ENCODE assay signal across 9 cellular contexts in the genomic region with DNA sequence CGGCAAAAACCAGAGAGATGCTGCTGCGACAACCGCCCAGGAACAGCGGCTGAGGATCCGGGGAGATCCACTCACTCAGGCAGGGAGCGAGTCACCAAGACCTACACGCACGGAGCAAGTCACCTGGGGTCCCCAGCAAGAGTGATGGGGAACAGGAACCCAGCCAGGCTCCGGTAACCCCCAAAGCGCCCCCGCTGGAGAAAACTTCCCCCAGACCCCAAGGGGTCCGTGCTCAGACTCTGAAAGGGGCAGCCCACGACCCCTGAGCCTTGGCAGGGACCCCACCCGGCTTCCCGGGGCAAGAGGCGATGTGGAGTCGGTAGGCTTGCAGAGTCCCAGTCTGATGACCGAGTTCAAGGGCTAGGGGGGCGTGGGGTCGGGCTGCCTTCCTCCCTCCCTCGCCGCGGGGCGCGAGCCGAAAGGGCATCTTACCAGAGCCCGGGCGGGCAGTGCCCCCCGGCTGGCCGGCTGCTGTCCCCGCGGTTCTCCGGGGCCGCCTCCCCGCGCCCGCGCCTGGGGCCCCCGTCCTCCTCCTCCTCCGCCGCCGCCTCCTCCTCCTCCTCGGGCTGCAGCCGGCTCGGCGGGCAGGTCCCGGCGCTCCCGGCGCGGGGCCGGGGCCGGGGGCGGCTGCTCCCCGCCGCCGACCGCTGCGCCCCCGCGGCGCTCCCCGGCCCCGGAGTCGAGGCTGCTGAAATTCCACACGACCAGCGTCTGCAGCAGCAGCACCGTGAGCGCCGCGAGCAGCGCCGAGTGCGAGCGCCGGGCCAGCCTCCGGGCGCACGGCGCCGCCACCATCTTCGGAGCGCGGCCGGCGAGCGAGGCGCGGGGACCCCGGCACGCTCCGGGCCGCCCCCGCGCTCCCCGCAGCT. TPM values are rescaled to one million over a fixed set of nuclear protein-coding genes. Genes with fewer than 3 reads are reported as not detected.
DNase-seq lines count a peak whose midpoint lies in the region; ATAC-seq, FAIRE-seq and TF ChIP-seq lines count a peak whose summit lies in the region.
"Had no signal": no experiment of that assay in that cellular context is flagged by ENCODE, and none has a peak within 500 bp of the region (broad histone marks: within the 10 kb centered on the region; RNA-seq: fewer than 3 reads in every experiment).

No MANE protein-coding gene starts in this region.

- peaks cover 2% of the 10 kb centered on the region for H3K27me3 Mint-ChIP-seq in activated CD4-positive, alpha-beta T cell treated with anti-CD3 and anti-CD28 coated beads, Interleukin-2, amount 10 ng/mL, durations not matched to agents 24 days and 14 days
- H3K27me3 Mint-ChIP-seq in nephron (ENCODE audit: low read depth): peaks cover 31% of the 10 kb centered on the region

- peaks cover 19 to 20% of the 10 kb centered on the region in 2 experiments for H3K27me3 ChIP-seq in endothelial cell of umbilical vein (ENCODE audit: control insufficient read depth in 2 of 2, insufficient read depth in 2 of 2, low read length in 2 of 2)

- no peak for TF ChIP-seq POLR2A in endothelial cell of umbilical vein (IDR thresholded peaks at IDR 0.05; ENCODE audit: low read depth, low read length)

- FAIRE-seq in endothelial cell of umbilical vein (lab: Jason Lieb, UNC): no peak

- no peaks in the 10 kb centered on the region for H3K4me1 ChIP-seq in endothelial cell of umbilical vein (ENCODE audit: control insufficient read depth, extremely low read depth, insufficient read depth, low read length)

- H3K27ac ChIP-seq in endothelial cell of umbilical vein (ENCODE audit: insufficient read depth, low read depth, low read length): no peak overlapping the region
- H3K27ac ChIP-seq: C4-2B had no signal

- no peaks in the 10 kb centered on the region for H3K9me3 Mint-ChIP-seq in activated CD4-positive, alpha-beta T cell treated with anti-CD3 and anti-CD28 coated beads, Interleukin-2, amount 10 ng/mL, durations not matched to agents 24 days and 14 days
- H3K9me3 Mint-ChIP-seq in nephron: no peaks in the 10 kb centered on the region

- peak overlapping the region; percentile 79 for H3K27ac Mint-ChIP-seq in activated CD4-positive, alpha-beta T cell treated with anti-CD3 and anti-CD28 coated beads, Interleukin-2, amount 10 ng/mL, durations not matched to agents 24 days and 14 days
- H3K27ac Mint-ChIP-seq in nephron: peak overlapping the region; percentile 17 to 32 (median 24)

- peak overlapping the region; percentile 89 for H3K4me3 Mint-ChIP-seq in activated CD4-positive, alpha-beta T cell treated with anti-CD3 and anti-CD28 coated beads, Interleukin-2, amount 10 ng/mL, durations not matched to agents 24 days and 14 days
- H3K4me3 Mint-ChIP-seq in nephron: peak overlapping the region; percentile 89 to 91 (median 89)

- TF ChIP-seq CTCF in endothelial cell of umbilical vein (IDR thresholded peaks at IDR 0.05; ENCODE audit: extremely low read depth in 1 of 2, insufficient read depth in 1 of 2, low read depth in 1 of 2, low read length in 2 of 2) (no peak), nephron (IDR thresholded peaks at IDR 0.05; ENCODE audit: unreplicated experiment in 3 of 3) (no peak)

- H2AFZ ChIP-seq in endothelial cell of umbilical vein (ENCODE audit: low read depth, low read length): peak overlapping the region; percentile 40

- intact Hi-C loops in activated CD4-positive, alpha-beta T cell treated with anti-CD3 and anti-CD28 coated beads, Interleukin-2, amount 10 ng/mL, durations not matched to agents 24 days and 14 days (cut with micrococcal nuclease): no loop called here
- intact Hi-C loops in endothelial cell of umbilical vein (cut with micrococcal nuclease): no loop called here

- ATAC-seq in GM21381 (IDR thresholded peaks at IDR 0.05; ENCODE audit: unreplicated experiment): no peak

- H3K36me3 ChIP-seq in endothelial cell of umbilical vein (ENCODE audit: control insufficient read depth in 2 of 2, extremely low read depth in 1 of 2, insufficient read depth in 2 of 2, low read length in 2 of 2): no peaks in the 10 kb centered on the region

- POLR2A ChIA-PET in endothelial cell of umbilical vein (lab: Charles Lee): no interaction called here

- H3K9me3 ChIP-seq in endothelial cell of umbilical vein (replicated peaks; ENCODE audit: control insufficient read depth, insufficient read depth, low read length): no peaks in the 10 kb centered on the region

- CTCF ChIA-PET in endothelial cell of umbilical vein (lab: Charles Lee): no interaction called here

- H3K36me3 Mint-ChIP-seq in activated CD4-positive, alpha-beta T cell treated with anti-CD3 and anti-CD28 coated beads, Interleukin-2, amount 10 ng/mL, durations not matched to agents 24 days and 14 days (ENCODE audit: low read depth): peaks cover 19% of the 10 kb centered on the region
- no peaks in the 10 kb centered on the region for H3K36me3 Mint-ChIP-seq in nephron (ENCODE audit: low read depth)

- H3K4me3 ChIP-seq in endothelial cell of umbilical vein (replicated peaks in 1 of 3; ENCODE audit: insufficient read depth in 1 of 3, low read depth in 1 of 3, low read length in 3 of 3): peak overlapping the region in 1 of 3 experiments; percentile 28

- no TSS peak for BruUV-seq in endothelial cell of umbilical vein (replicated peaks; lab: Mats Ljungman, UMichigan)

- no peaks in the 10 kb centered on the region for H3K79me2 ChIP-seq in endothelial cell of umbilical vein (ENCODE audit: control insufficient read depth, insufficient read depth, low read length)

- H3K4me1 Mint-ChIP-seq in activated CD4-positive, alpha-beta T cell treated with anti-CD3 and anti-CD28 coated beads, Interleukin-2, amount 10 ng/mL, durations not matched to agents 24 days and 14 days: peaks cover 62% of the 10 kb centered on the region
- H3K4me1 Mint-ChIP-seq in nephron: peaks cover 34% of the 10 kb centered on the region

- peak overlapping the region; percentile 6 for H3K4me2 ChIP-seq in endothelial cell of umbilical vein (ENCODE audit: insufficient read depth, low read length)

- peak; percentile 36 for DNase-seq in NCI-H1105 treated with DMSO at 0.1 percent for 48 hours (lab: John Stamatoyannopoulos, UW)
- no peak for DNase-seq in NCI-H1105 (lab: John Stamatoyannopoulos, UW)
- DNase-seq in activated CD4-positive, alpha-beta T cell treated with anti-CD3 and anti-CD28 coated beads, Interleukin-2, amount 10 ng/mL, durations not matched to agents 24 days and 14 days: peak; percentile 80
- DNase-seq in endothelial cell of umbilical vein (ENCODE audit: low read depth, low spot score): no peak
- no peak for DNase-seq in mesenteric fat pad (ENCODE audit: low spot score)
- DNase-seq in KG1 (lab: John Stamatoyannopoulos, UW): no peak

- dilution Hi-C loops in endothelial cell of umbilical vein (cut with MboI; ENCODE audit: extremely low pct_ligation_motif_present, low sequenced_read_pairs): no loop called here

- no peaks in the 10 kb centered on the region for H3K9me1 ChIP-seq in endothelial cell of umbilical vein (replicated peaks; ENCODE audit: control insufficient read depth, extremely low read depth, insufficient read depth, low read length)

- no peak overlapping the region for H3K9ac ChIP-seq in endothelial cell of umbilical vein (replicated peaks; ENCODE audit: extremely low read depth, insufficient read depth, low read length)

- no peaks in the 10 kb centered on the region for H4K20me1 ChIP-seq in endothelial cell of umbilical vein (replicated peaks; ENCODE audit: control insufficient read depth, extremely low read depth, insufficient read depth, low read length)

TF ChIP-seq in endothelial cell of umbilical vein, 7 proteins besides CTCF, POLR2A, EP300 and RAD21:
- TF ChIP-seq EZH2 (IDR thresholded peaks at IDR 0.05; ENCODE audit: borderline replicate concordance, low read depth, low read length, severe bottlenecking) (peak; percentile 55), JUN (IDR thresholded peaks at IDR 0.05; ENCODE audit: borderline replicate concordance, insufficient read depth, insufficient read length, low read depth) (no peak)

RNA-seq across cellular contexts. Expression of a gene that starts 0.5 kb away (rescaled TPM):
- total RNA-seq in activated CD4-positive, alpha-beta T cell treated with anti-CD3 and anti-CD28 coated beads, Interleukin-2, amount 10 ng/mL, durations not matched to agents 24 days and 14 days: 13.0 and 14.7 TPM in 2 replicates
- total RNA-seq in endothelial cell of umbilical vein (0.78 and 2.9 TPM in 2 replicates), mesenteric fat pad (59.1 TPM)
- polyA plus RNA-seq in endothelial cell of umbilical vein: 0.51 and 0.63 TPM in 2 replicates
- 0.48 and 0.49 TPM in 2 replicates for polyA plus RNA-seq in endothelial cell of umbilical vein (2011; cell fraction: cytosol; rRNA removed)
- polyA plus RNA-seq in endothelial cell of umbilical vein (2011; cell fraction: nucleus; rRNA removed): 0.62 TPM in 2 replicates
- polyA plus RNA-seq in endothelial cell of umbilical vein (2012): 0.01 and 0.05 TPM in 2 replicates
- polyA minus RNA-seq in endothelial cell of umbilical vein: 2.7 and 4.0 TPM in 2 replicates
- polyA minus RNA-seq in endothelial cell of umbilical vein (2011; cell fraction: cytosol; rRNA and poly(A)+ RNA removed): not detected
- 3.6 and 3.8 TPM in 2 replicates for polyA minus RNA-seq in endothelial cell of umbilical vein (2011; cell fraction: nucleus; rRNA and poly(A)+ RNA removed)

Comparison
In these comparisons a context has a peak if more than half of its experiments do, and no peak if none do; other contexts are left out.
1. DNase-seq: peak in NCI-H1105 treated with DMSO at 0.1 percent for 48 hours (single experiment) and activated CD4-positive, alpha-beta T cell treated with anti-CD3 and anti-CD28 coated beads, Interleukin-2, amount 10 ng/mL, durations not matched to agents 24 days and 14 days (single experiment); none in NCI-H1105 (single experiment), endothelial cell of umbilical vein (single experiment), mesenteric fat pad (single experiment) and KG1 (single experiment).